21 cellular contexts compared by ENCODE assay signal in the genomic region with DNA sequence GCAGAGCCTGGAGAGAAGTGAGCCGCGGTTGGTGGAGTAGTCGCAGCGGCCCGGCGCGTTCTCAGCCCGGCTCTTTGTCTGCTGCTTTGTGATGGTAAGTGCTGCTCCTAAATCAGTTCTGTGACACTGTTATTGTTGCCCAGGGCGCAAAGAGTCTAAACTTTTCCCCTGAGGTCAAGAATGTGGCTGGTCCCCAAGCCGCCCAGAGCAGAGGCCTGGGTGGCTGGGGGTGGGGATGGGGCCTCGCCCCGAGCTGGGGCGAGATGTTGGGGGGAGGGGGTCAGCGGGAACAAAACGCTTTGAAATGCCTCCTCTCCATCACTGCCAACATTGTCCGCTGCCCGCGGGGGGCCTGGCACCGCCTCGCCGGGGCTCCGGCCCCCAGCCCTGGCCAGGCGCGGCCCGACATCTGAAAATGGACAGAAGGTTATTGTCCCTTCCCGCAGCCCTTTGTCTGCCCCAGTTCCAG. TPM values are rescaled to one million over a fixed set of nuclear protein-coding genes. Genes with fewer than 3 reads are reported as not detected.
DNase-seq lines count a peak whose midpoint lies in the region; ATAC-seq lines count a peak whose summit lies in the region.
"Had no signal": no experiment of that assay in that cellular context is flagged by ENCODE, and none has a peak within 500 bp of the region (broad histone marks: within the 10 kb centered on the region; RNA-seq: fewer than 3 reads in every experiment).

No MANE protein-coding gene starts in this region.

- H3K4ac ChIP-seq in neuronal stem cell (ENCODE audit: low read length): no peak overlapping the region

- H3K9ac ChIP-seq in neuronal stem cell (ENCODE audit: low read depth, low read length, poor library complexity): no peak overlapping the region
- H3K9ac ChIP-seq: BLaER1 had no signal

- H3K4me2 ChIP-seq in neuronal stem cell (ENCODE audit: insufficient read depth, low read length, poor library complexity, severe bottlenecking): peak overlapping the region; percentile 29
- H3K4me2 ChIP-seq: BLaER1 had no signal

- no peak overlapping the region for H2BK120ac ChIP-seq in neuronal stem cell (ENCODE audit: low read depth, low read length)

- H3K9me3 ChIP-seq in iPS-18c (ENCODE audit: control insufficient read depth, insufficient read depth, low read length) (no peaks in the 10 kb centered on the region), neuronal stem cell (replicated peaks in 1 of 2; ENCODE audit: control insufficient read depth in 2 of 2, insufficient read depth in 1 of 2, low read depth in 1 of 2, low read length in 2 of 2) (peaks cover 0 to 10% of the 10 kb centered on the region in 2 donors)
- H3K9me3 ChIP-seq: BLaER1, heart left ventricle, neutrophil, upper lobe of right lung had no signal

- H3K4me3 ChIP-seq in iPS-18c (ENCODE audit: insufficient read depth, low read depth, low read length) (peak overlapping the region; percentile 25; the same call in 1 of the 2 replicates), neuronal stem cell (ENCODE audit: low read length in 2 of 2) (peak overlapping the region in 1 of 2 donors; percentile 11)
- H3K4me3 ChIP-seq: BLaER1, heart left ventricle, upper lobe of right lung had no signal

- H3K4me1 ChIP-seq in neuronal stem cell (ENCODE audit: control insufficient read depth in 2 of 2, insufficient read depth in 1 of 2, low read depth in 1 of 2, low read length in 2 of 2): peaks cover 18 to 62% of the 10 kb centered on the region in 2 donors
- H3K4me1 ChIP-seq: upper lobe of right lung had no signal

- no CpG with 5 or more reads among the region's 26 CpGs for WGBS in neuronal stem cell (ENCODE audit: extremely low coverage in 2 of 2, insufficient read length in 2 of 2, insufficient replicate concordance in 1 of 2), 2 donors

- no peak overlapping the region for H3K27ac ChIP-seq in neuronal stem cell (replicated peaks; ENCODE audit: low read length)
- H3K27ac ChIP-seq: BLaER1, heart left ventricle, neutrophil, upper lobe of right lung had no signal

- H2AK5ac ChIP-seq in neuronal stem cell (ENCODE audit: low read depth, low read length): peak overlapping the region; percentile 73

- H2AFZ ChIP-seq in neuronal stem cell (ENCODE audit: low read length): no peak overlapping the region

- H4K91ac ChIP-seq in neuronal stem cell (ENCODE audit: low read depth, low read length, poor library complexity): no peak overlapping the region

- no peak overlapping the region for H3K23ac ChIP-seq in neuronal stem cell (ENCODE audit: low read depth, low read length, poor library complexity)

- DNase-seq in Ammon's horn (ENCODE audit: low spot score) (peak; percentile 92), anterior cingulate cortex (lab: John Stamatoyannopoulos, UW) (peak in 49 of 58 donors; percentile 29 to 95 (median 79)), neuronal stem cell (ENCODE audit: low spot score) (peak; percentile 46), NCI-H2227 (lab: John Stamatoyannopoulos, UW; ENCODE audit: unreplicated experiment) (no peak)
- DNase-seq in stimulated activated CD8-positive, alpha-beta memory T cell treated with anti-CD3 and anti-CD28 coated beads, Interleukin-4, amount 100 ng/mL, for 48 hours: no peak
- DNase-seq in stimulated activated naive CD4-positive, alpha-beta T cell treated with Interleukin-2 at 50 U/mL for 16 hours (lab: John Stamatoyannopoulos, UW): no peak
- DNase-seq: activated CD4-positive, alpha-beta memory T cell treated with anti-CD3 and anti-CD28 coated beads for 36 hours; activated naive CD4-positive, alpha-beta T cell; activated T-cell treated with anti-CD3 and anti-CD28 coated beads for 4 hours; GOT3; heart left ventricle; NCI-H69; OCI-M1; SIG-M5; stimulated activated naive CD8-positive, alpha-beta T cell treated with anti-CD3 and anti-CD28 coated beads, Interleukin-15, Interleukin-2, amounts not matched to agents 100 U/mL and 50 U/mL, for 24 hours; T-helper 17 cell; upper lobe of right lung had no signal

- H3K36me3 ChIP-seq in neuronal stem cell (replicated peaks in 1 of 2; ENCODE audit: control insufficient read depth in 2 of 2, insufficient read depth in 2 of 2, low read length in 2 of 2): no peaks in the 10 kb centered on the region
- H3K36me3 ChIP-seq: BLaER1, heart left ventricle, neutrophil, upper lobe of right lung had no signal

- ATAC-seq in GM18909 (IDR thresholded peaks at IDR 0.05; ENCODE audit: poor library complexity, unreplicated experiment): no peak
- ATAC-seq: heart left ventricle; stimulated activated naive CD8-positive, alpha-beta T cell treated with anti-CD3 and anti-CD28 coated beads, Interleukin-15, Interleukin-2, amounts not matched to agents 100 U/mL and 50 U/mL, for 24 hours; T-helper 17 cell; upper lobe of right lung had no signal

- H2BK5ac ChIP-seq in neuronal stem cell (ENCODE audit: low read length): no peak overlapping the region

- H3K18ac ChIP-seq in neuronal stem cell (ENCODE audit: low read length): peak overlapping the region; percentile 67

- H2BK12ac ChIP-seq in neuronal stem cell (ENCODE audit: low read length): no peak overlapping the region

- H3K14ac ChIP-seq in neuronal stem cell (ENCODE audit: low read length): no peak overlapping the region

- peaks cover 0 to 79% (median 11%) of the 10 kb centered on the region in 3 experiments for H3K27me3 ChIP-seq in neuronal stem cell (ENCODE audit: control insufficient read depth in 3 of 3, insufficient read depth in 3 of 3, low read depth in 1 of 3, low read length in 3 of 3)
- H3K27me3 ChIP-seq: BLaER1 had no signal

- no peak overlapping the region for H4K8ac ChIP-seq in neuronal stem cell (ENCODE audit: low read depth, low read length)

- no peaks in the 10 kb centered on the region for H3K79me1 ChIP-seq in neuronal stem cell (ENCODE audit: low read depth, low read length)

- no peak overlapping the region for H2BK15ac ChIP-seq in neuronal stem cell (ENCODE audit: low read length)

RNA-seq across cellular contexts. Expression of a gene that starts 11.7 kb away (rescaled TPM):
- 0.70 TPM for polyA plus RNA-seq in neuronal stem cell (2013, experiment 1 of 2)
- polyA plus RNA-seq in neuronal stem cell (2013, experiment 2 of 2): 0.76 TPM

RNA-seq across cellular contexts. Expression of a gene that starts 37.8 kb away (rescaled TPM):
- 28.4 TPM for polyA plus RNA-seq in neuronal stem cell (2013, experiment 1 of 2)
- polyA plus RNA-seq in neuronal stem cell (2013, experiment 2 of 2): 24.9 TPM

RNA-seq across cellular contexts. Expression of a gene that starts 46.8 kb away (rescaled TPM):
- polyA plus RNA-seq in neuronal stem cell (2013, experiment 1 of 2): 27.4 TPM
- 27.8 TPM for polyA plus RNA-seq in neuronal stem cell (2013, experiment 2 of 2)

Comparison
In these comparisons a context has a peak if more than half of its experiments do, and no peak if none do; other contexts are left out.
1. DNase-seq: peak in Ammon's horn (single experiment), anterior cingulate cortex (49 of 58) and neuronal stem cell (single experiment); none in NCI-H2227 (single experiment), stimulated activated CD8-positive, alpha-beta memory T cell treated with anti-CD3 and anti-CD28 coated beads, Interleukin-4, amount 100 ng/mL, for 48 hours (single experiment) and stimulated activated naive CD4-positive, alpha-beta T cell treated with Interleukin-2 at 50 U/mL for 16 hours (single experiment).